ENCODE assay signal across 8 cellular contexts in the genomic region with DNA sequence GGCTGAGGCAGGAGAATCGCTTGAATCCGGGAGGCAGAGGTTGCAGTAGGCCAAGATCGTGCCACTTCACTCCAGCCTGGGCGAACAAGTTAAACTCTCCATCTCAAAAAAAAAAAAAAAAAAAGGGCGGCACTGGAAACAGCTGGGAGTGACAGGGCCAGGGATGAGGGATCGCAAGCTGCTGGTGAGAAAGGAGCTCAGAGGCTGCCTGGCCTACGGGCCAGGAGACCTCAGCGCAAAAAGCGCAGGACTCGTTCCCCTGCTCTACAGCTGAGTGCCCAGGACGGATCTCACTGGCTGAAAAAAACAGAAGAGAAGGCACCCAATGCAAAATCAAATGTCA. TPM values are rescaled to one million over a fixed set of nuclear protein-coding genes. Genes with fewer than 3 reads are reported as not detected.
DNase-seq lines count a peak whose midpoint lies in the region; TF ChIP-seq lines count a peak whose summit lies in the region.

No MANE protein-coding gene starts in this region.

- no peaks in the 10 kb centered on the region for H3K27me3 ChIP-seq in osteoblast (ENCODE audit: insufficient read depth, low read length)

- H3K4me3 ChIP-seq in osteoblast (ENCODE audit: insufficient read depth, low read length) = peak overlapping the region; percentile 90

- POLR2A ChIA-PET in activated CD4-positive, alpha-beta memory T cell treated with anti-CD3 and anti-CD28 coated beads for 36 hours (lab: Charles Lee) = interaction anchor here (0.9 to 1.6 kb wide), 5 partner anchors 10 to 159 kb away, joined by 3 to 12 read pairs (median 3); no protein-coding TSS in a partner anchor

- peaks cover 84% of the 10 kb centered on the region for H3K79me2 ChIP-seq in osteoblast (ENCODE audit: insufficient read depth, low read length)

- peak overlapping the region; percentile 78 for H3K27ac Mint-ChIP-seq in activated CD4-positive, alpha-beta memory T cell treated with anti-CD3 and anti-CD28 coated beads for 36 hours

- no peaks in the 10 kb centered on the region for H4K20me1 ChIP-seq in osteoblast (ENCODE audit: insufficient read depth, low read length)

- TF ChIP-seq CTCF in osteoblast (IDR thresholded peaks at IDR 0.05; ENCODE audit: extremely low read depth, low read depth, low read length) = no peak

- peaks cover 47% of the 10 kb centered on the region for H3K4me1 Mint-ChIP-seq in activated CD4-positive, alpha-beta memory T cell treated with anti-CD3 and anti-CD28 coated beads for 36 hours (ENCODE audit: low read depth)

- DNase-seq in NCI-H82 (lab: John Stamatoyannopoulos, UW) (peak; percentile 45), NCI-H82 treated with DMSO at 0.1 percent for 48 hours (lab: John Stamatoyannopoulos, UW; ENCODE audit: unreplicated experiment) (no peak), HK-2 (ENCODE audit: unreplicated experiment) (peak; percentile 25), globus pallidus (ENCODE audit: low spot score) (peak; percentile 4), osteoblast (ENCODE audit: insufficient read length, low spot score, missing footprints) (peak; percentile 81), A172 (ENCODE audit: low spot score) (no peak), SHP77 treated with DMSO at 0.1 percent for 48 hours (lab: John Stamatoyannopoulos, UW) (no peak)
- DNase-seq in activated CD4-positive, alpha-beta memory T cell treated with anti-CD3 and anti-CD28 coated beads for 36 hours = no peak

- H3K4me1 ChIP-seq in osteoblast (ENCODE audit: insufficient read depth, low read length) = peaks cover 42% of the 10 kb centered on the region

- H3K36me3 Mint-ChIP-seq in activated CD4-positive, alpha-beta memory T cell treated with anti-CD3 and anti-CD28 coated beads for 36 hours = peaks cover 22% of the 10 kb centered on the region

- intact Hi-C loops in activated CD4-positive, alpha-beta memory T cell treated with anti-CD3 and anti-CD28 coated beads for 36 hours (cut with micrococcal nuclease) = loop anchor here (5.0 to 10.0 kb wide), 3 partner anchors 36 to 872 kb away; no protein-coding TSS in a partner anchor

- CTCF ChIA-PET in activated CD4-positive, alpha-beta memory T cell treated with anti-CD3 and anti-CD28 coated beads for 36 hours (lab: Charles Lee) = interaction anchor here (1.1 kb wide), 2 partner anchors 9 to 45 kb away, joined by 3 read pairs; no protein-coding TSS in a partner anchor

- peak overlapping the region; percentile 87 for H3K4me2 ChIP-seq in osteoblast (ENCODE audit: insufficient read depth, low read length)

- peaks cover 11% of the 10 kb centered on the region for H3K36me3 ChIP-seq in osteoblast (ENCODE audit: insufficient read depth, low read length)

- H3K9me3 Mint-ChIP-seq in activated CD4-positive, alpha-beta memory T cell treated with anti-CD3 and anti-CD28 coated beads for 36 hours = no peaks in the 10 kb centered on the region

- no peaks in the 10 kb centered on the region for H3K27me3 Mint-ChIP-seq in activated CD4-positive, alpha-beta memory T cell treated with anti-CD3 and anti-CD28 coated beads for 36 hours

- H2AFZ ChIP-seq in osteoblast (ENCODE audit: low read length) = peak overlapping the region; percentile 68

- H3K27ac ChIP-seq in osteoblast (ENCODE audit: low read depth, low read length) = peak overlapping the region; percentile 88

- H3K4me3 Mint-ChIP-seq in activated CD4-positive, alpha-beta memory T cell treated with anti-CD3 and anti-CD28 coated beads for 36 hours = peak overlapping the region; percentile 99

- H3K9me3 ChIP-seq in osteoblast (ENCODE audit: low read depth, low read length) = no peaks in the 10 kb centered on the region

RNA-seq across cellular contexts. Expression of gene NUP50, which starts 0.7 kb away (rescaled TPM):
- total RNA-seq in activated CD4-positive, alpha-beta memory T cell treated with anti-CD3 and anti-CD28 coated beads for 36 hours = 100 to 1,000 TPM; 150 to 156 TPM
- total RNA-seq in osteoblast = 34.8 and 54.3 TPM in 2 replicates
- 45.7 and 51.5 TPM in 2 replicates for total RNA-seq in A172 (2014; rRNA removed; shearing (Covaris generic))

Comparison
In these comparisons a context has a peak if more than half of its experiments do, and no peak if none do; other contexts are left out.
1. DNase-seq: peak in NCI-H82 (single experiment), HK-2 (single experiment), globus pallidus (single experiment) and osteoblast (single experiment); none in NCI-H82 treated with DMSO at 0.1 percent for 48 hours (single experiment), activated CD4-positive, alpha-beta memory T cell treated with anti-CD3 and anti-CD28 coated beads for 36 hours (single experiment), A172 (single experiment) and SHP77 treated with DMSO at 0.1 percent for 48 hours (single experiment).